ENCODE assay signal across 8 cellular contexts in the genomic region with DNA sequence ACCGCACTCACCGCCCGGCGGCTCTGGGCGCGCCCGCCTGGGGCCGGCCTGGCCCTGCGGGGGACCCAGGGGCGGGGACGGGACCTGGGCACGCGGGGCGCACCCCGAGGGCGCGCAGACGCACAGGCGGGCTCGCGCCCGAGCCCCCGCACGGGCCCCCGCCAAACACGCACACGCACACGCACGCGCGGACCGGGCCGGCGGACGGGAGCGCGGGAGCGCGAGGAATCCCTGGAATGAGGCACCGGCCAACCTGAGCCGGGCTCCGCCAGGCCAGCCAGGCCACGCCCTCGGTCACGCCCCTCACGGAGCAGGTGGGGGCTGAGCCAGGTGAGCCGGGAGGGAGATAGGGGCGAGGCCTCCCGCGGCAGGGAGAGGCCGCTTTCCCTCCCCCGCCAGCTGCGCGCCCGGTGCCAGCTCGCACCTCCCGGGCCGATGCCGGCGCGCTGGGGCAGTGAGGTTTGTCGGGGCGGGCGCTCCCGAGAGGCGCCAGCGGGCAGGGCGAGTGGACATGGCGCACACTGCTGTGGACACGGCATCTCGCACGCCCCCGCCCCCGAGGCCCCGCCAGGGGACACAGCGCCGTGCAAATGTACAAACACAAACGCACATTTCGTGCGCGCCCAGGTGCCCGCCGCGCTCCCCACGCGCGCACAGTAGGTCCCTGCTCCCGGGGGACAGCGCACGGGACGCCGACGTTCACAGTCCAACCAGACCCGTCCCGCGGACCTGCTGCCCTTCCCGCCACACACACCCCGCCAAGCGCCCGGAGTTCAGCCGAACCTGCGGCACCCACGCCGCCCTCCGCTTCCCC.
A peak's percentile ranks its signal among the peaks of the same experiment; 100 is the strongest.
DNase-seq lines count a peak whose midpoint lies in the region; ATAC-seq, FAIRE-seq and TF ChIP-seq lines count a peak whose summit lies in the region.

No MANE protein-coding gene starts in this region.

- peaks cover 6% of the 10 kb centered on the region for H3K36me3 Mint-ChIP-seq in CD4-positive, alpha-beta T cell (ENCODE audit: low read depth)

- H3K4me3 ChIP-seq in neuron (ENCODE audit: low read length) (peak overlapping the region; percentile 81), subcutaneous abdominal adipose tissue (ENCODE audit: low read depth in 1 of 5, low read length in 5 of 5) (peak overlapping the region in 4 of 5 donors; percentile 86 to 97 (median 94))

- CTCF ChIA-PET in CD4-positive, alpha-beta T cell (lab: Charles Lee): no interaction called here

- POLR2A ChIA-PET in CD4-positive, alpha-beta T cell (lab: Charles Lee): interaction anchor here (0.8 to 1.0 kb wide), 2 partner anchors 128 to 448 kb away, joined by 3 to 7 read pairs; partner anchors contain the start of genes ATG7 and TAMM41

- peak overlapping the region; percentile 84 for H3K4me3 Mint-ChIP-seq in CD4-positive, alpha-beta T cell

- no peak for TF ChIP-seq CTCF in CD4-positive, alpha-beta T cell (IDR thresholded peaks at IDR 0.05)

- H3K9me3 ChIP-seq in CD4-positive, alpha-beta T cell (ENCODE audit: control insufficient read depth, low read length): no peaks in the 10 kb centered on the region
- H3K9me3 ChIP-seq in neuron (ENCODE audit: low read length): no peaks in the 10 kb centered on the region
- H3K9me3 ChIP-seq in subcutaneous abdominal adipose tissue (ENCODE audit: control insufficient read depth in 5 of 5, low read length in 5 of 5): no peaks in the 10 kb centered on the region

- H3K4me1 Mint-ChIP-seq in CD4-positive, alpha-beta T cell (ENCODE audit: low read depth): peaks cover 31% of the 10 kb centered on the region

- peaks cover 6% of the 10 kb centered on the region for H3K27me3 Mint-ChIP-seq in CD4-positive, alpha-beta T cell

- peak overlapping the region in 4 of 5 donors; percentile 64 to 84 (median 76) for H3K9ac ChIP-seq in subcutaneous abdominal adipose tissue (ENCODE audit: low read length in 5 of 5)

- no peak overlapping the region for H3K27ac ChIP-seq in CD4-positive, alpha-beta T cell (ENCODE audit: low read depth, low read length)
- H3K27ac ChIP-seq in subcutaneous abdominal adipose tissue (ENCODE audit: low read depth, low read length): peak overlapping the region; percentile 90

- peak; percentile 75 for ATAC-seq in CD4-positive, alpha-beta T cell (ENCODE audit: poor library complexity)
- ATAC-seq in GM19452 (IDR thresholded peaks at IDR 0.05; ENCODE audit: unreplicated experiment) (peak; percentile 73), HG03571 (IDR thresholded peaks at IDR 0.05; ENCODE audit: unreplicated experiment) (peak; percentile 67)

- H2AFZ ChIP-seq in neuron (ENCODE audit: low read depth, low read length): peak overlapping the region; percentile 94

- no peaks in the 10 kb centered on the region for H3K27me3 ChIP-seq in CD4-positive, alpha-beta T cell (ENCODE audit: control insufficient read depth, insufficient read depth, low read length)
- H3K27me3 ChIP-seq in neuron (ENCODE audit: insufficient read depth, low read length) (peaks cover 20% of the 10 kb centered on the region), subcutaneous abdominal adipose tissue (ENCODE audit: control insufficient read depth in 5 of 5, insufficient read depth in 4 of 5, low read length in 5 of 5) (no peaks in the 10 kb centered on the region)

- H3K4me1 ChIP-seq in neuron (ENCODE audit: insufficient read depth, low read length) (peaks cover 12% of the 10 kb centered on the region), subcutaneous abdominal adipose tissue (ENCODE audit: control insufficient read depth in 5 of 5, insufficient read depth in 5 of 5, low read length in 5 of 5) (peaks cover 7 to 45% (median 34%) of the 10 kb centered on the region in 5 donors)

- H3K27ac Mint-ChIP-seq in CD4-positive, alpha-beta T cell: peak overlapping the region; percentile 62

- no peaks in the 10 kb centered on the region for H3K9me3 Mint-ChIP-seq in CD4-positive, alpha-beta T cell

- FAIRE-seq in RCC 7860 (lab: Jason Lieb, UNC): no peak

- DNase-seq in CD4-positive, alpha-beta T cell: peak; percentile 49 to 82 (median 73)
- DNase-seq in RCC 7860 (ENCODE audit: low spot score) (peak; percentile 60), foreskin melanocyte (peak; percentile 51)
- peak; percentile 79 for DNase-seq in activated naive CD4-positive, alpha-beta T cell treated with Interleukin-2 at 50 U/mL for 16 hours

- intact Hi-C loops in CD4-positive, alpha-beta T cell (cut with DNase I, micrococcal nuclease): loop anchor here (2.0 to 10.0 kb wide), 7 partner anchors 53 to 447 kb away; partner anchors contain the start of genes ATG7 (in 1 of the 2), TAMM41 (in 1 of the 2) and VGLL4 (in 1 of the 2)

- no peaks in the 10 kb centered on the region for H3K36me3 ChIP-seq in neuron (ENCODE audit: insufficient read depth, low read length)
- H3K36me3 ChIP-seq in subcutaneous abdominal adipose tissue (ENCODE audit: control insufficient read depth in 5 of 5, insufficient read depth in 5 of 5, low read length in 5 of 5): no peaks in the 10 kb centered on the region
